In the genomic region with DNA sequence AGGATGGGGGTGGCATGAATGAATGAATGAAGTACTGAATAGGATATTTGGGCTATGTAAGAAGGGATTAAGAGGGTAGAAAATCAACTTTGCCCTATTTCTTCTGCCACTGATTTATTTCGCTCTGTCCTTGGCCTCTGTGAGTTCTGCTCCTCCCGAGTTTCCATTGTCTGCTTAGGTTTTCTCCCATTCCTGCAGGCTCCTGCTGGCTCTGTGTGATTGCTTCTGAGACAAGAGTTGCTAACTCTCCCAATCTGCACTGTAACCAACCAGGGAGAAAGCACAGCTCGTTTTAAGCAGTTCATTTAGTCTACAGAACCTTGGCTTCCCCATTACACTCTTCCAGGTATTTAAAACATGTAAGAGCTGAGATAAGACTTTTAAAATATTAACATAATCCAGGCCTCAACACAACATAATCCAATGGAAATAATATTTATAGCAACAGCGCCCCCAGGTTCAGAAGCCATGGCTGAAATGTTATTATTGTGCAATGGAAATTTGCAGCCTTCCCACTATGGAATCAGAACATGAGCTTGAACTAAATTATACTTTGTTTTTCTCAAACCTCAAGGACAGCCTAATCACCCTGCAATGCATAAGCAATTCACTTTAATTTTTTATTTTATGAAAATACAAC, we compare ENCODE assay signal across 1 cellular context.
TF ChIP-seq lines count a peak whose summit lies in the region.

No MANE protein-coding gene starts in this region.

TF ChIP-seq in GM12878, 131 proteins besides CTCF, POLR2A, EP300 and RAD21:
- no peak for TF ChIP-seq RAD51 (IDR thresholded peaks at IDR 0.05)
